ENCODE assay signal across 8 cellular contexts in the genomic region with DNA sequence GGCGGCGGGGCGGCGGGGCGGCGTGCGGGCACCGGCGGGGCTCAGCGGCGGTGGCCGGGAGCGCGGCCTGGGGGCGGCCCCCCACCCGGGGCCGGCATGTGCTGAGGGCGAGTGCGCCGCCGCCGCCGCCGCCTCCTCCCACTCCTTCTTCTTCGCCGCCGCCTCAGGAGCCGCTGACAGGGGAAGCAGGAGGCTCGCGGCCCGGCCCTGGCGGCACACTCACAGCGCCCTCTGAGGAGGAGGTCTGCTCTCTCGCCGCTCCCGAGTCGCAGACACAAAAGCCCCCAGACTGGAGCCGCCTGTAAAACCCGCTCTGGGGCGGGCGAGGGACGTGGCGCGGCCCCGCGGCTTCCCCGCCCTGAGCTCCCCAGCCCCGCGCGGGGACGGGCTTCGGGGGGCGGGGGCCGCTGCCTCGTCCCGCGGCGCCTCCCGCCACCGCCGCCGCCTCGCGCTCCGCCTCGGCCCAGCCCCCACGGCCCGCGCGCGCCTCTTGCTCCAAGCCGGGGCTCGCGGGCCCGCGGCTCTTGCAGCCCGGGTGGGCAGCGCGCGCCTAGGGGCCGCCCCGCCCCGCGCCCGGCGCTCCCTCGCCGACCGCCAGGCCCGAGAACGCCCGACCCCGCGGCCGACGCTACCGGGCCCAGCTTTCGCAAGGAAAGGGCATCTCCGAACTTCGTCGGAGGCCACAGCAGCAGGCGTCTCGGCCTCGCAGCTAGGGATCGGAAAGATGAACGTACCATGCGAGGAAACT. TPM values are rescaled to one million over a fixed set of nuclear protein-coding genes. Genes with fewer than 3 reads are reported as not detected.
DNase-seq lines count a peak whose midpoint lies in the region; ATAC-seq and TF ChIP-seq lines count a peak whose summit lies in the region.

Gene PYGO1, minus strand, starts transcription at position 276 of the 748 bp plus-strand sequence. CDS start 462 bp downstream, outside the sequence.

- H3K4me1 Mint-ChIP-seq in activated naive CD8-positive, alpha-beta T cell treated with anti-CD3 and anti-CD28 coated beads, Interleukin-2, amount 50 U/mL, for 24 hours, result peaks cover 2% of the 10 kb centered on the region

- intact Hi-C loops in PC-3 (cut with micrococcal nuclease) (loop anchor here (5.0 kb wide), 2 partner anchors 39 to 61 kb away; no protein-coding TSS in a partner anchor), cardiac septum (cut with DNase I) (no loop called here)

- CTCF ChIA-PET in PC-3 (lab: Charles Lee), result no interaction called here

- no peaks in the 10 kb centered on the region for H4K20me1 ChIP-seq in PC-3 (ENCODE audit: low read length)

- H3F3A ChIP-seq in PC-3 (ENCODE audit: low read length, unreplicated experiment), result no peaks in the 10 kb centered on the region

- H3K4me3 Mint-ChIP-seq in activated naive CD8-positive, alpha-beta T cell treated with anti-CD3 and anti-CD28 coated beads, Interleukin-2, amount 50 U/mL, for 24 hours, result peak within 1 kb of the TSS; percentile 62

- H3K4me3 ChIP-seq in PC-3 (ENCODE audit: low read length) (peak within 1 kb of the TSS; percentile 70), parathyroid adenoma (ENCODE audit: low read depth, low read length) (peak within 1 kb of the TSS; percentile 67)

- TF ChIP-seq CTCF in PC-3 (conservative IDR thresholded peaks at IDR 0.05; ENCODE audit: low read depth, low read length) (no peak), parathyroid adenoma (IDR thresholded peaks at IDR 0.05) (no peak)

- peaks cover 5% of the 10 kb centered on the region for H3K36me3 Mint-ChIP-seq in activated naive CD8-positive, alpha-beta T cell treated with anti-CD3 and anti-CD28 coated beads, Interleukin-2, amount 50 U/mL, for 24 hours (ENCODE audit: low read depth)

- no peak within 1 kb of the TSS for H3K27ac ChIP-seq in PC-3 (ENCODE audit: low read length)
- peak within 1 kb of the TSS; percentile 68 for H3K27ac ChIP-seq in parathyroid adenoma

- ATAC-seq in HG02885 (IDR thresholded peaks at IDR 0.05; ENCODE audit: poor library complexity, unreplicated experiment) (peak; percentile 80), PC-3 (peak; percentile 78)
- ATAC-seq in activated naive CD8-positive, alpha-beta T cell treated with anti-CD3 and anti-CD28 coated beads, Interleukin-2, amount 50 U/mL, for 24 hours, result peak; percentile 81

- DNase-seq in NCI-H2081 (lab: John Stamatoyannopoulos, UW), result peak; percentile 55 to 69
- DNase-seq in NCI-H2081 treated with DMSO at 0.1 percent for 48 hours (lab: John Stamatoyannopoulos, UW), result no peak
- peak; percentile 22 for DNase-seq in PC-3
- DNase-seq in activated naive CD8-positive, alpha-beta T cell treated with anti-CD3 and anti-CD28 coated beads, Interleukin-2, amount 50 U/mL, for 24 hours, result peak; percentile 37
- peak; percentile 76 for DNase-seq in cardiac septum (ENCODE audit: low spot score)
- DNase-seq in KG1 (lab: John Stamatoyannopoulos, UW), result no peak

- POLR2A ChIA-PET in PC-3 (lab: Charles Lee; ENCODE audit: unreplicated experiment), result no interaction called here

- no peak within 1 kb of the TSS for H3K27ac Mint-ChIP-seq in activated naive CD8-positive, alpha-beta T cell treated with anti-CD3 and anti-CD28 coated beads, Interleukin-2, amount 50 U/mL, for 24 hours

- no TSS peak for BruUV-seq in PC-3 (replicated peaks; lab: Mats Ljungman, UMichigan)

- H3K4me1 ChIP-seq in PC-3 (ENCODE audit: insufficient read depth, low read length), result no peaks in the 10 kb centered on the region
- no peaks in the 10 kb centered on the region for H3K4me1 ChIP-seq in parathyroid adenoma

- peaks cover 45% of the 10 kb centered on the region for H3K27me3 Mint-ChIP-seq in activated naive CD8-positive, alpha-beta T cell treated with anti-CD3 and anti-CD28 coated beads, Interleukin-2, amount 50 U/mL, for 24 hours

- no peaks in the 10 kb centered on the region for H3K9me2 ChIP-seq in PC-3 (replicated peaks; ENCODE audit: low read length)

- no peaks in the 10 kb centered on the region for H3K9me3 Mint-ChIP-seq in activated naive CD8-positive, alpha-beta T cell treated with anti-CD3 and anti-CD28 coated beads, Interleukin-2, amount 50 U/mL, for 24 hours

- no peaks in the 10 kb centered on the region for H3K9me3 ChIP-seq in PC-3 (ENCODE audit: low read length)
- H3K9me3 ChIP-seq in parathyroid adenoma (ENCODE audit: control insufficient read depth, low read length), result no peaks in the 10 kb centered on the region

- H3K36me3 ChIP-seq in PC-3 (ENCODE audit: low read depth, low read length) (no peaks in the 10 kb centered on the region), parathyroid adenoma (ENCODE audit: control insufficient read depth, insufficient read depth, low read length) (no peaks in the 10 kb centered on the region)

- no peaks in the 10 kb centered on the region for H3K79me2 ChIP-seq in PC-3 (ENCODE audit: low read length)
- H3K79me2 ChIP-seq in parathyroid adenoma, result peaks cover 5% of the 10 kb centered on the region

- peak within 1 kb of the TSS; percentile 77 for H3K4me2 ChIP-seq in PC-3 (ENCODE audit: low read length)
- H3K4me2 ChIP-seq in parathyroid adenoma (ENCODE audit: low read length), result peak within 1 kb of the TSS; percentile 74

- H3K27me3 ChIP-seq in PC-3 (ENCODE audit: low read length) (peaks cover 34% of the 10 kb centered on the region), parathyroid adenoma (ENCODE audit: control insufficient read depth, insufficient read depth, low read length) (no peaks in the 10 kb centered on the region)

- H2AFZ ChIP-seq in PC-3 (ENCODE audit: low read length) (peak within 1 kb of the TSS; percentile 79), parathyroid adenoma (peak within 1 kb of the TSS; percentile 84)

- H3K9ac ChIP-seq in PC-3 (ENCODE audit: low read length), result peak within 1 kb of the TSS; percentile 37; the same call in 1 of the 2 replicates
- no peak within 1 kb of the TSS for H3K9ac ChIP-seq in parathyroid adenoma

RNA-seq across cellular contexts. Expression of gene PYGO1, which starts in this region (rescaled TPM):
- 1.8 and 2.0 TPM in 2 replicates for total RNA-seq in PC-3 (2014; rRNA removed)
- total RNA-seq in cardiac septum, result 3.1 TPM

Comparison
In these comparisons a context has a peak if more than half of its experiments do, and no peak if none do; other contexts are left out.
1. DNase-seq: peak in NCI-H2081 (2 of 2), PC-3 (single experiment), activated naive CD8-positive, alpha-beta T cell treated with anti-CD3 and anti-CD28 coated beads, Interleukin-2, amount 50 U/mL, for 24 hours (single experiment) and cardiac septum (single experiment); none in NCI-H2081 treated with DMSO at 0.1 percent for 48 hours (single experiment) and KG1 (single experiment).
2. Peak in every context shown above with its lines, with median percentiles within 50 percentile points of each other: ATAC-seq.